Comparison of ENCODE assay signal across 24 cellular contexts in genomic region chr2:87403893-87404175, GRCh38.
DNase-seq lines count a peak whose midpoint lies in the region; ATAC-seq and TF ChIP-seq lines count a peak whose summit lies in the region.
"Had no signal": no experiment of that assay in that cellular context is flagged by ENCODE, and none has a peak within 500 bp of the region (broad histone marks: within the 10 kb centered on the region; RNA-seq: fewer than 3 reads in every experiment).

No MANE protein-coding gene starts in this region.

- H3K79me2 ChIP-seq in osteoblast (ENCODE audit: insufficient read depth, low read length) = no peaks in the 10 kb centered on the region

- no peak overlapping the region for H3K4me2 ChIP-seq in osteoblast (ENCODE audit: insufficient read depth, low read length)
- H3K4me2 ChIP-seq: BLaER1, GM23338, SK-N-SH had no signal

- H3K27me3 ChIP-seq in endodermal cell (ENCODE audit: control insufficient read depth, insufficient read depth, low read length, poor library complexity, severe bottlenecking) (no peaks in the 10 kb centered on the region), osteoblast (ENCODE audit: insufficient read depth, low read length) (no peaks in the 10 kb centered on the region)
- H3K27me3 ChIP-seq in CD4-positive, alpha-beta memory T cell (ENCODE audit: insufficient read depth, low read length) = no peaks in the 10 kb centered on the region
- H3K27me3 ChIP-seq: BLaER1, MG63 had no signal

- no peak overlapping the region for H3K9ac ChIP-seq in endodermal cell (ENCODE audit: extremely low read depth, low read length, poor library complexity, severe bottlenecking)
- H3K9ac ChIP-seq: BLaER1, SK-N-SH had no signal

- no peak overlapping the region for H2AFZ ChIP-seq in osteoblast (ENCODE audit: low read length)
- H2AFZ ChIP-seq: GM23338 had no signal

- H3K36me3 Mint-ChIP-seq in endodermal cell (ENCODE audit: low read depth) = no peaks in the 10 kb centered on the region
- peaks cover 53% of the 10 kb centered on the region for H3K36me3 Mint-ChIP-seq in stimulated activated effector memory CD8-positive, alpha-beta T cell treated with anti-CD3 and anti-CD28 coated beads, Interleukin-12 subunit alpha, Interleukin-12 subunit beta, amount 100 ng/mL, for 72 hours
- no peaks in the 10 kb centered on the region for H3K36me3 Mint-ChIP-seq in CD4-positive, alpha-beta memory T cell
- H3K36me3 Mint-ChIP-seq: CD4-positive, CD25-positive, alpha-beta regulatory T cell had no signal

- H3K27ac ChIP-seq in endodermal cell (ENCODE audit: low read depth, low read length) = no peak overlapping the region
- H3K27ac ChIP-seq in osteoblast (ENCODE audit: low read depth, low read length) = no peak overlapping the region
- no peak overlapping the region for H3K27ac ChIP-seq in CD4-positive, alpha-beta memory T cell (ENCODE audit: low read depth, low read length)
- H3K27ac ChIP-seq: BLaER1, HL-60 had no signal

- no peaks in the 10 kb centered on the region for H3K27me3 Mint-ChIP-seq in endodermal cell (ENCODE audit: insufficient read depth)
- no peaks in the 10 kb centered on the region for H3K27me3 Mint-ChIP-seq in CD4-positive, alpha-beta memory T cell
- H3K27me3 Mint-ChIP-seq: CD4-positive, CD25-positive, alpha-beta regulatory T cell had no signal

- H3K9me3 ChIP-seq in endodermal cell (ENCODE audit: control insufficient read depth, low read length) (no peaks in the 10 kb centered on the region), osteoblast (ENCODE audit: low read depth, low read length) (no peaks in the 10 kb centered on the region)
- no peaks in the 10 kb centered on the region for H3K9me3 ChIP-seq in CD4-positive, alpha-beta memory T cell (ENCODE audit: control insufficient read depth in 1 of 2, low read length in 2 of 2)
- H3K9me3 ChIP-seq: MG63, SK-N-SH had no signal

- no peak for ATAC-seq in omental fat pad (ENCODE audit: low FRiP score)
- ATAC-seq in stimulated activated effector memory CD8-positive, alpha-beta T cell treated with anti-CD3 and anti-CD28 coated beads, Interleukin-12 subunit alpha, Interleukin-12 subunit beta, amount 100 ng/mL, for 72 hours = no peak
- ATAC-seq: GM23338, HCT116, K562, PC-3 had no signal

- H3K36me3 ChIP-seq in endodermal cell (ENCODE audit: control insufficient read depth, insufficient read depth, low read length) = no peaks in the 10 kb centered on the region
- no peaks in the 10 kb centered on the region for H3K36me3 ChIP-seq in osteoblast (ENCODE audit: insufficient read depth, low read length)
- no peaks in the 10 kb centered on the region for H3K36me3 ChIP-seq in CD4-positive, alpha-beta memory T cell (ENCODE audit: insufficient read depth, low read length)
- H3K36me3 ChIP-seq: BLaER1, MG63 had no signal

- TF ChIP-seq CTCF in endodermal cell (conservative IDR thresholded peaks at IDR 0.05) (no peak), omental fat pad (IDR thresholded peaks at IDR 0.05) (no peak), osteoblast (IDR thresholded peaks at IDR 0.05; ENCODE audit: extremely low read depth, low read depth, low read length) (no peak)

- 92 to 98% methylated on average over 6 of the region's 6 CpGs for WGBS in endodermal cell (ENCODE audit: insufficient coverage in 1 of 2, insufficient read length in 1 of 2), 2 experiments

- no peaks in the 10 kb centered on the region for H4K20me1 ChIP-seq in osteoblast (ENCODE audit: insufficient read depth, low read length)
- H4K20me1 ChIP-seq: BLaER1 had no signal

- POLR2A ChIA-PET in CD4-positive, alpha-beta memory T cell (lab: Charles Lee; ENCODE audit: partially characterized antibody) = no interaction called here

- H3K4me1 Mint-ChIP-seq in endodermal cell = no peaks in the 10 kb centered on the region
- no peaks in the 10 kb centered on the region for H3K4me1 Mint-ChIP-seq in stimulated activated effector memory CD8-positive, alpha-beta T cell treated with anti-CD3 and anti-CD28 coated beads, Interleukin-12 subunit alpha, Interleukin-12 subunit beta, amount 100 ng/mL, for 72 hours
- H3K4me1 Mint-ChIP-seq in CD4-positive, alpha-beta memory T cell = no peaks in the 10 kb centered on the region
- H3K4me1 Mint-ChIP-seq: CD4-positive, CD25-positive, alpha-beta regulatory T cell; GM23338 had no signal

- intact Hi-C loops in CD4-positive, alpha-beta memory T cell (cut with micrococcal nuclease) = no loop called here

- CTCF ChIA-PET in CD4-positive, alpha-beta memory T cell (lab: Charles Lee; ENCODE audit: partially characterized antibody) = no interaction called here

- H3K4me3 Mint-ChIP-seq in endodermal cell = no peak overlapping the region
- no peak overlapping the region for H3K4me3 Mint-ChIP-seq in stimulated activated effector memory CD8-positive, alpha-beta T cell treated with anti-CD3 and anti-CD28 coated beads, Interleukin-12 subunit alpha, Interleukin-12 subunit beta, amount 100 ng/mL, for 72 hours
- no peak overlapping the region for H3K4me3 Mint-ChIP-seq in CD4-positive, alpha-beta memory T cell
- H3K4me3 Mint-ChIP-seq: CD4-positive, CD25-positive, alpha-beta regulatory T cell; GM23338 had no signal

- H3K4me3 ChIP-seq in endodermal cell (ENCODE audit: low read length) = no peak overlapping the region
- no peak overlapping the region for H3K4me3 ChIP-seq in osteoblast (ENCODE audit: insufficient read depth, low read length)
- H3K4me3 ChIP-seq in CD4-positive, alpha-beta memory T cell (ENCODE audit: low read length in 2 of 2) = no peak overlapping the region
- H3K4me3 ChIP-seq: BLaER1, GM23338, K562, MG63 had no signal

- H3K9me3 Mint-ChIP-seq in endodermal cell = peaks cover 49% of the 10 kb centered on the region
- no peaks in the 10 kb centered on the region for H3K9me3 Mint-ChIP-seq in stimulated activated effector memory CD8-positive, alpha-beta T cell treated with anti-CD3 and anti-CD28 coated beads, Interleukin-12 subunit alpha, Interleukin-12 subunit beta, amount 100 ng/mL, for 72 hours
- H3K9me3 Mint-ChIP-seq in CD4-positive, alpha-beta memory T cell = peaks cover 0 to 23% (median 4%) of the 10 kb centered on the region in 8 donors

- no peak overlapping the region for H3K27ac Mint-ChIP-seq in endodermal cell
- H3K27ac Mint-ChIP-seq in stimulated activated effector memory CD8-positive, alpha-beta T cell treated with anti-CD3 and anti-CD28 coated beads, Interleukin-12 subunit alpha, Interleukin-12 subunit beta, amount 100 ng/mL, for 72 hours = no peak overlapping the region
- peak overlapping the region in 1 of 7 donors; percentile 57 for H3K27ac Mint-ChIP-seq in CD4-positive, alpha-beta memory T cell
- H3K27ac Mint-ChIP-seq: GM23338 had no signal

- peak; percentile 51 for DNase-seq in activated effector memory CD4-positive, alpha-beta T cell treated with anti-CD3 and anti-CD28 coated beads, Interleukin-2, amount 50 U/mL, for 16 hours
- DNase-seq in activated effector memory CD4-positive, alpha-beta T cell treated with Interleukin-2 at 50 U/mL for 16 hours = no peak
- peak; percentile 23 for DNase-seq in endodermal cell
- DNase-seq in omental fat pad (ENCODE audit: low spot score) = peak; percentile 16
- peak; percentile 29 for DNase-seq in ureter (ENCODE audit: low spot score)
- DNase-seq in stimulated activated effector memory CD8-positive, alpha-beta T cell treated with anti-CD3 and anti-CD28 coated beads, Interleukin-12 subunit alpha, Interleukin-12 subunit beta, amount 100 ng/mL, for 72 hours (ENCODE audit: low spot score in 2 of 2) = no peak
- no peak for DNase-seq in osteoblast (ENCODE audit: insufficient read length, low spot score, missing footprints)
- no peak for DNase-seq in CD4-positive, alpha-beta memory T cell
- DNase-seq: CD4-positive, CD25-positive, alpha-beta regulatory T cell; COR-L47; DMS53; MG63; NCI-H2029; NCI-H446; NCI-H524 treated with DMSO at 0.1 percent for 48 hours; NCI-H774; NK-92 treated with Interleukin-12 subunit alpha and Interleukin-12 subunit beta, amount 100 ng/mL, for 24 hours; PC-3; SK-N-SH had no signal

- H3K4me1 ChIP-seq in endodermal cell (ENCODE audit: control insufficient read depth, insufficient read depth, low read length) (no peaks in the 10 kb centered on the region), osteoblast (ENCODE audit: insufficient read depth, low read length) (no peaks in the 10 kb centered on the region)
- H3K4me1 ChIP-seq in CD4-positive, alpha-beta memory T cell (ENCODE audit: insufficient read depth, low read length) = no peaks in the 10 kb centered on the region
- H3K4me1 ChIP-seq: BLaER1 had no signal

Comparison
In these comparisons a context has a peak if more than half of its experiments do, and no peak if none do; other contexts are left out.
1. DNase-seq: peak in activated effector memory CD4-positive, alpha-beta T cell treated with anti-CD3 and anti-CD28 coated beads, Interleukin-2, amount 50 U/mL, for 16 hours (single experiment), endodermal cell (single experiment), omental fat pad (single experiment) and ureter (single experiment); none in activated effector memory CD4-positive, alpha-beta T cell treated with Interleukin-2 at 50 U/mL for 16 hours (single experiment), stimulated activated effector memory CD8-positive, alpha-beta T cell treated with anti-CD3 and anti-CD28 coated beads, Interleukin-12 subunit alpha, Interleukin-12 subunit beta, amount 100 ng/mL, for 72 hours (0 of 2), osteoblast (single experiment) and CD4-positive, alpha-beta memory T cell (0 of 5).